In the genomic region with DNA sequence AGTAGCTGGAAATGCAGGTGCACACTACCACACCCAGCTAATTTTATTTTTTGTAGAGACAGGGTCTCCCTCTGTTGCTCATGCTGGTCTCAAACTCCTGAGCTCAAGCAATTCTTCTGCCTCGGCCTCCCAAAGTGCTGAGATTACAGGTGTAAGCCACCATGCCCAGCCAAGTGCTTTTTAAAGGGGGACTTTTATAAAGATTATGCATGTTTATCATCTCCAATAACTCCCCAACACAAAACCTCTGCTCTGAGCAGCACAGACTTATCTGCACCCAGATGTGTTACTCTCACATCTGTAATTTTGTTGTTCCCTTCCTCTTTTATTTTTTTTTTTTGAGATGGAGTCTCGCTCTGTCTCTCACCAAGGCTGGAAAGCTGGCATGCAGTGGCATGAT, we compare ENCODE assay signal across 5 cellular contexts.
DNase-seq lines count a peak whose midpoint lies in the region; ATAC-seq lines count a peak whose summit lies in the region.
"Not testable (repeated sequence)": the region's sequence is repeated elsewhere in the genome, so short reads cannot be mapped to it uniquely, and the experiment has no call there.

No MANE protein-coding gene starts in this region.

- not testable (repeated sequence) for H3K9me3 Mint-ChIP-seq in memory B cell; naive B cell; stimulated activated naive B cell treated with anti-CD40 and anti-IgM and Interleukin-4, amounts not matched to agents 10 μg/mL and 1 μg/mL and 100 μg/mL, for 72 hours; stimulated activated naive CD8-positive, alpha-beta T cell treated with anti-CD3 and anti-CD28 coated beads, Interleukin-15, Interleukin-2, amounts not matched to agents 100 ng/mL and 50 ng/mL, for 24 hours

- ATAC-seq in memory B cell (ENCODE audit: low read depth) (peak; percentile 72), naive B cell (ENCODE audit: low read depth in 2 of 2) (peak; percentile 72 to 76)
- peak; percentile 50 to 59 for ATAC-seq in stimulated activated naive B cell treated with anti-CD40 and anti-IgM and Interleukin-4, amounts not matched to agents 10 μg/mL and 1 μg/mL and 100 μg/mL, for 72 hours (replicated peaks)

- peak; percentile 65 for DNase-seq in MV-4-11 (lab: John Stamatoyannopoulos, UW)
- not testable (repeated sequence) for DNase-seq in memory B cell (ENCODE audit: low spot score in 2 of 2); naive B cell; stimulated activated naive B cell treated with anti-CD40 and anti-IgM and Interleukin-4, amounts not matched to agents 10 μg/mL and 1 μg/mL and 100 μg/mL, for 72 hours

- H3K4me3 Mint-ChIP-seq in memory B cell; naive B cell; stimulated activated naive B cell treated with anti-CD40 and anti-IgM and Interleukin-4, amounts not matched to agents 10 μg/mL and 1 μg/mL and 100 μg/mL, for 72 hours; stimulated activated naive CD8-positive, alpha-beta T cell treated with anti-CD3 and anti-CD28 coated beads, Interleukin-15, Interleukin-2, amounts not matched to agents 100 ng/mL and 50 ng/mL, for 24 hours: not testable (repeated sequence)

- H3K36me3 Mint-ChIP-seq in memory B cell; naive B cell; stimulated activated naive B cell treated with anti-CD40 and anti-IgM and Interleukin-4, amounts not matched to agents 10 μg/mL and 1 μg/mL and 100 μg/mL, for 72 hours; stimulated activated naive CD8-positive, alpha-beta T cell treated with anti-CD3 and anti-CD28 coated beads, Interleukin-15, Interleukin-2, amounts not matched to agents 100 ng/mL and 50 ng/mL, for 24 hours (ENCODE audit: low read depth): not testable (repeated sequence)

- not testable (repeated sequence) for H3K27me3 Mint-ChIP-seq in memory B cell; naive B cell; stimulated activated naive B cell treated with anti-CD40 and anti-IgM and Interleukin-4, amounts not matched to agents 10 μg/mL and 1 μg/mL and 100 μg/mL, for 72 hours; stimulated activated naive CD8-positive, alpha-beta T cell treated with anti-CD3 and anti-CD28 coated beads, Interleukin-15, Interleukin-2, amounts not matched to agents 100 ng/mL and 50 ng/mL, for 24 hours

- not testable (repeated sequence) for H3K27ac Mint-ChIP-seq in memory B cell; naive B cell; stimulated activated naive B cell treated with anti-CD40 and anti-IgM and Interleukin-4, amounts not matched to agents 10 μg/mL and 1 μg/mL and 100 μg/mL, for 72 hours
- peak overlapping the region; percentile 61 for H3K27ac Mint-ChIP-seq in stimulated activated naive CD8-positive, alpha-beta T cell treated with anti-CD3 and anti-CD28 coated beads, Interleukin-15, Interleukin-2, amounts not matched to agents 100 ng/mL and 50 ng/mL, for 24 hours

- H3K4me1 Mint-ChIP-seq in memory B cell; naive B cell; stimulated activated naive B cell treated with anti-CD40 and anti-IgM and Interleukin-4, amounts not matched to agents 10 μg/mL and 1 μg/mL and 100 μg/mL, for 72 hours; stimulated activated naive CD8-positive, alpha-beta T cell treated with anti-CD3 and anti-CD28 coated beads, Interleukin-15, Interleukin-2, amounts not matched to agents 100 ng/mL and 50 ng/mL, for 24 hours (ENCODE audit: low read depth): not testable (repeated sequence)
